ENCODE assay signal across 28 cellular contexts in genomic region chr16:21697032-21697431, GRCh38. TPM values are rescaled to one million over a fixed set of nuclear protein-coding genes. Genes with fewer than 3 reads are reported as not detected.
"Had no signal": no experiment of that assay in that cellular context is flagged by ENCODE, and none has a peak within 500 bp of the region (broad histone marks: within the 10 kb centered on the region; RNA-seq: fewer than 3 reads in every experiment).

No MANE protein-coding gene starts in this region.

- H3K4me1 ChIP-seq: esophagus squamous epithelium, left lung, lower lobe of right lung had no signal

- H3K27me3 ChIP-seq: dorsolateral prefrontal cortex, esophagus squamous epithelium, gastrocnemius medialis, heart right ventricle, left lung had no signal

- H3K36me3 ChIP-seq: esophagus squamous epithelium, gastrocnemius medialis, heart right ventricle, left lung, lower lobe of right lung had no signal

- H3K9me3 Mint-ChIP-seq: memory B cell had no signal

- H3K27ac Mint-ChIP-seq: memory B cell; naive thymus-derived CD4-positive, alpha-beta T cell had no signal

- H3K4me1 Mint-ChIP-seq: memory B cell; naive thymus-derived CD4-positive, alpha-beta T cell had no signal

- H3K4me3 Mint-ChIP-seq: memory B cell; naive thymus-derived CD4-positive, alpha-beta T cell had no signal

- DNase-seq: dermis blood vessel endothelial cell; dorsolateral prefrontal cortex; effector CD4-positive, alpha-beta T cell; effector memory CD4-positive, alpha-beta T cell; erythroblast; esophagus squamous epithelium; foreskin fibroblast; foreskin melanocyte; gastrocnemius medialis; glutamatergic neuron; head of caudate nucleus; heart right ventricle; hippocampal formation; left colon; left lung; left ventricle myocardium superior; lower lobe of right lung; mesendoderm; midbrain; naive thymus-derived CD4-positive, alpha-beta T cell had no signal

- H3K36me3 Mint-ChIP-seq: memory B cell; naive thymus-derived CD4-positive, alpha-beta T cell had no signal

- H3K9me3 ChIP-seq: esophagus squamous epithelium, gastrocnemius medialis, heart right ventricle, left lung, lower lobe of right lung had no signal

- H3K4me3 ChIP-seq: coronary artery, dorsolateral prefrontal cortex, esophagus squamous epithelium, gastrocnemius medialis, heart right ventricle, left lung, lower lobe of right lung had no signal

- H3K27ac ChIP-seq: coronary artery, dorsolateral prefrontal cortex, epithelial cell of prostate, esophagus squamous epithelium, gastrocnemius medialis, heart right ventricle, left lung, lower lobe of right lung had no signal

RNA-seq across cellular contexts. Expression of gene OTOA, which starts 33.3 kb away (rescaled TPM):
- total RNA-seq: dermis blood vessel endothelial cell, left ventricle myocardium superior, lower leg skin had no signal
- polyA plus RNA-seq: endothelial cell of umbilical vein, keratinocyte had no signal

RNA-seq across cellular contexts. Expression of gene IGSF6, which starts 44.6 kb away (rescaled TPM):
- total RNA-seq: dermis blood vessel endothelial cell, endothelial cell of umbilical vein, glomerular endothelial cell, lung microvascular endothelial cell had no signal
- polyA plus RNA-seq: endothelial cell of umbilical vein, keratinocyte had no signal
